ENCODE assay signal across 9 cellular contexts in genomic region chr18:63285332-63285731, GRCh38. TPM values are rescaled to one million over a fixed set of nuclear protein-coding genes. Genes with fewer than 3 reads are reported as not detected.
DNase-seq lines count a peak whose midpoint lies in the region; ATAC-seq and TF ChIP-seq lines count a peak whose summit lies in the region.
"Had no signal": no experiment of that assay in that cellular context is flagged by ENCODE, and none has a peak within 500 bp of the region (broad histone marks: within the 10 kb centered on the region; RNA-seq: fewer than 3 reads in every experiment).

No MANE protein-coding gene starts in this region.

- no peaks in the 10 kb centered on the region for H3K4me1 ChIP-seq in SJCRH30

- peak overlapping the region; percentile 22 for H3K4me3 Mint-ChIP-seq in glutamatergic neuron (ENCODE audit: unreplicated experiment)

- peaks cover 25% of the 10 kb centered on the region for H3K4me1 Mint-ChIP-seq in glutamatergic neuron (ENCODE audit: low read depth, unreplicated experiment)

- H3K9me3 Mint-ChIP-seq in glutamatergic neuron (ENCODE audit: unreplicated experiment) = peaks cover 7% of the 10 kb centered on the region

- no peak for TF ChIP-seq CTCF in glutamatergic neuron (IDR thresholded peaks at IDR 0.05; ENCODE audit: partially characterized antibody, unreplicated experiment)

- H3K4me3 ChIP-seq in SJCRH30 = no peak overlapping the region

- H3K36me3 ChIP-seq in SJCRH30 = no peaks in the 10 kb centered on the region

- DNase-seq in glutamatergic neuron = no peak
- DNase-seq in SJCRH30 = no peak
- no peak for DNase-seq in Ammon's horn (ENCODE audit: low spot score)
- DNase-seq in 8988T = no peak
- DNase-seq in H4 (ENCODE audit: low spot score) = no peak

- no peaks in the 10 kb centered on the region for H3K36me3 Mint-ChIP-seq in glutamatergic neuron (ENCODE audit: unreplicated experiment)

- peak; percentile 92 for ATAC-seq in GM18858 (IDR thresholded peaks at IDR 0.05; ENCODE audit: unreplicated experiment)
- peak; percentile 93 for ATAC-seq in GM21423 (IDR thresholded peaks at IDR 0.05; ENCODE audit: unreplicated experiment)
- peak; percentile 98 for ATAC-seq in HG03280 (IDR thresholded peaks at IDR 0.05; ENCODE audit: unreplicated experiment)
- ATAC-seq: left colon had no signal

- no peaks in the 10 kb centered on the region for H3K27me3 Mint-ChIP-seq in glutamatergic neuron (ENCODE audit: unreplicated experiment)

- peak overlapping the region; percentile 65 for H3K27ac Mint-ChIP-seq in glutamatergic neuron (ENCODE audit: unreplicated experiment)

- H3K27me3 ChIP-seq in SJCRH30 = no peaks in the 10 kb centered on the region

- H3K9me3 ChIP-seq in SJCRH30 (replicated peaks) = no peaks in the 10 kb centered on the region

- no peak overlapping the region for H3K27ac ChIP-seq in SJCRH30

RNA-seq across cellular contexts. Expression of gene BCL2, which starts 34.2 kb away (rescaled TPM):
- total RNA-seq in glutamatergic neuron (ENCODE audit: unreplicated experiment) = 6.8 TPM
- 6.0 and 6.8 TPM in 2 replicates for total RNA-seq in SJCRH30 (2014; rRNA removed; shearing (Covaris generic))
- 2.7 and 2.9 TPM in 2 replicates for total RNA-seq in H4 (2014; rRNA removed; shearing (Covaris generic))
